Comparison of ENCODE assay signal across 15 cellular contexts in the genomic region with DNA sequence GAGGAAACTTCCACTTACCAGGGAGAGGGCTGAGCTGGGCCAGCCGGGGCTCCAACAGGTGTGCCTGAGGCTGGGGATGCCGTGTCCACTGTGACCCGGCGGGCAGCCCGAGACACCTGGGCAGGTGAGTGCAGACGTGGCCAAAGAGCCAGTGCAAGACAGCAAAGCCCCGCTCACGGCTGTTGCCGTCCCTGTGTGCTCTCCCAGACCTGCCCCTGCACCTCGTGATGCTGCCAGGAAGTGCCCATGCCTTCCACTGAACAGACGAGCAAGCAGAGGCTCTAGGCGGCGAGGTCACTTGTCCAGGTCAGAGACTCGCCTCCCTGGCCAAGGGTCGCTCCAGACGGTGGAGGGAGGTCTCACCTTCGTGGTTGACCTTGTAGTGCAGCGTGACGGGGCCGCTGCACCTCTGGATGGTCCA.
DNase-seq lines count a peak whose midpoint lies in the region; ATAC-seq, FAIRE-seq and TF ChIP-seq lines count a peak whose summit lies in the region.
"Had no signal": no experiment of that assay in that cellular context is flagged by ENCODE, and none has a peak within 500 bp of the region (broad histone marks: within the 10 kb centered on the region; RNA-seq: fewer than 3 reads in every experiment).

No MANE protein-coding gene starts in this region.

- no peak overlapping the region for H3K56ac ChIP-seq in IMR-90 (ENCODE audit: extremely low read depth, insufficient read depth, low read length)

- H2AK9ac ChIP-seq in IMR-90 (replicated peaks; ENCODE audit: low read depth, low read length, poor library complexity), result peak overlapping the region; percentile 65

- H4K8ac ChIP-seq in IMR-90 (ENCODE audit: low read depth in 2 of 2, low read length in 2 of 2), result no peak overlapping the region
- no peak overlapping the region for H4K8ac ChIP-seq in trophoblast cell (ENCODE audit: low read depth, low read length)

- H4K91ac ChIP-seq in IMR-90 (ENCODE audit: insufficient read depth, low read depth, low read length) (no peak overlapping the region), trophoblast cell (ENCODE audit: low read depth, low read length) (no peak overlapping the region)

- H3K4ac ChIP-seq in IMR-90 (ENCODE audit: low read depth, low read length) (no peak overlapping the region), trophoblast cell (ENCODE audit: low read depth, low read length) (no peak overlapping the region)

- POLR2A ChIA-PET in IMR-90 (lab: Charles Lee; ENCODE audit: unreplicated experiment), result no interaction called here

- no peak overlapping the region for H3K18ac ChIP-seq in IMR-90 (ENCODE audit: low read depth, low read length)
- H3K18ac ChIP-seq in trophoblast cell (ENCODE audit: low read length), result no peak overlapping the region

- no peak for ATAC-seq in IMR-90 (ENCODE audit: low read depth)
- ATAC-seq: CD8-positive, alpha-beta T cell had no signal

- H3K4me1 ChIP-seq in IMR-90 (ENCODE audit: control insufficient read depth, insufficient read depth, low read length), result no peaks in the 10 kb centered on the region
- no peaks in the 10 kb centered on the region for H3K4me1 ChIP-seq in kidney (ENCODE audit: control insufficient read depth in 1 of 2, insufficient read depth in 1 of 2, low read depth in 1 of 2, low read length in 2 of 2)
- H3K4me1 ChIP-seq in osteoblast (ENCODE audit: insufficient read depth, low read length), result no peaks in the 10 kb centered on the region
- peaks cover 13 to 18% of the 10 kb centered on the region in 2 experiments for H3K4me1 ChIP-seq in trophoblast cell (ENCODE audit: control insufficient read depth in 1 of 2, insufficient read depth in 2 of 2, low read length in 2 of 2)

- dilution Hi-C loops in IMR-90 (cut with HindIII; ENCODE audit: low sequenced_read_pairs, unreplicated experiment), result no loop called here

- CTCF ChIA-PET in IMR-90 (lab: Yijun Ruan, JAX), result no interaction called here

- 54% methylated on average over 13 of the region's 20 CpGs; no CpG with 5 or more reads in 1 of the 2 experiments for WGBS in IMR-90 (ENCODE audit: extremely low coverage in 2 of 2, insufficient read length in 1 of 2), 2 experiments
- WGBS in trophoblast cell (ENCODE audit: extremely low coverage, insufficient coverage, insufficient read length), result no CpG with 5 or more reads among the region's 20 CpGs

- TF ChIP-seq RAD21 in IMR-90 (IDR thresholded peaks at IDR 0.05; ENCODE audit: low read length), result no peak

- no TSS peak for BruUV-seq in IMR-90 (replicated peaks; lab: Mats Ljungman, UMichigan)

- H2BK120ac ChIP-seq in IMR-90 (ENCODE audit: low read depth, low read length) (no peak overlapping the region), trophoblast cell (ENCODE audit: insufficient read depth, low read length, poor library complexity) (no peak overlapping the region)

- no peak overlapping the region for H2AK5ac ChIP-seq in IMR-90 (ENCODE audit: low read depth, low read length)
- H2AK5ac ChIP-seq in trophoblast cell (ENCODE audit: low read length), result no peak overlapping the region

- no peak for TF ChIP-seq POLR2A in IMR-90 (IDR thresholded peaks at IDR 0.05; ENCODE audit: low read depth, low read length)

- H2AFZ ChIP-seq in IMR-90 (replicated peaks; ENCODE audit: low read length, poor library complexity) (no peak overlapping the region), osteoblast (ENCODE audit: low read length) (no peak overlapping the region), trophoblast cell (ENCODE audit: insufficient read depth, low read length, poor library complexity) (no peak overlapping the region)
- H2AFZ ChIP-seq: GM23248 had no signal

- no peak overlapping the region for H3K23ac ChIP-seq in IMR-90 (ENCODE audit: low read depth, low read length)
- H3K23ac ChIP-seq in trophoblast cell (ENCODE audit: low read length), result no peak overlapping the region

- DNase-seq in D341Med (ENCODE audit: low spot score) (peak; percentile 21), IMR-90 (no peak), kidney (peak; percentile 64), osteoblast (ENCODE audit: insufficient read length, low spot score, missing footprints) (peak; percentile 32), NCI-H146 treated with DMSO at 0.1 percent for 48 hours (lab: John Stamatoyannopoulos, UW; ENCODE audit: unreplicated experiment) (no peak), trophoblast cell (no peak), amniotic stem cell (lab: John Stamatoyannopoulos, UW) (no peak), SKM-1 treated with dmso at 0.1 percent for 144 hours (lab: John Stamatoyannopoulos, UW; ENCODE audit: unreplicated experiment) (no peak)
- DNase-seq: C1 segment of cervical spinal cord; CD8-positive, alpha-beta T cell; COR-L47; DMS53; GF-D8; GM23248 had no signal

- FAIRE-seq in kidney (lab: Jason Lieb, UNC), result no peak
- FAIRE-seq: A204.1 had no signal

- H3K14ac ChIP-seq in IMR-90 (replicated peaks; ENCODE audit: low read depth, low read length), result no peak overlapping the region
- no peak overlapping the region for H3K14ac ChIP-seq in trophoblast cell (ENCODE audit: low read length)

- H3K79me1 ChIP-seq in IMR-90 (ENCODE audit: low read depth in 1 of 2, low read length in 2 of 2), result no peaks in the 10 kb centered on the region
- H3K79me1 ChIP-seq in trophoblast cell (ENCODE audit: low read length), result peaks cover 5% of the 10 kb centered on the region

- no peak overlapping the region for H4K12ac ChIP-seq in trophoblast cell (ENCODE audit: low read depth, low read length)

- no peaks in the 10 kb centered on the region for H3K9me1 ChIP-seq in IMR-90 (ENCODE audit: insufficient read depth, low read length)

- H3K36me3 ChIP-seq in IMR-90 (ENCODE audit: control insufficient read depth, insufficient read depth, low read length) (no peaks in the 10 kb centered on the region), kidney (ENCODE audit: control insufficient read depth in 1 of 2, insufficient read depth in 2 of 2, low read length in 2 of 2) (no peaks in the 10 kb centered on the region), osteoblast (ENCODE audit: insufficient read depth, low read length) (no peaks in the 10 kb centered on the region), trophoblast cell (ENCODE audit: control insufficient read depth in 1 of 2, insufficient read depth in 2 of 2, low read length in 2 of 2) (no peaks in the 10 kb centered on the region)

- H2BK5ac ChIP-seq in IMR-90 (ENCODE audit: low read depth, low read length, poor library complexity, severe bottlenecking), result no peak overlapping the region
- no peak overlapping the region for H2BK5ac ChIP-seq in trophoblast cell (ENCODE audit: low read depth, low read length, poor library complexity)

- H3K9ac ChIP-seq in IMR-90 (ENCODE audit: low read depth, low read length) (no peak overlapping the region), kidney (ENCODE audit: low read length in 2 of 2) (no peak overlapping the region), trophoblast cell (ENCODE audit: low read length) (no peak overlapping the region)
- H3K9ac ChIP-seq: GM23248 had no signal

- no peaks in the 10 kb centered on the region for H3K9me3 ChIP-seq in IMR-90 (ENCODE audit: control insufficient read depth, insufficient read depth, low read length)
- no peaks in the 10 kb centered on the region for H3K9me3 ChIP-seq in kidney (ENCODE audit: control insufficient read depth in 1 of 2, low read length in 2 of 2)
- H3K9me3 ChIP-seq in osteoblast (ENCODE audit: low read depth, low read length), result no peaks in the 10 kb centered on the region
- H3K9me3 ChIP-seq in trophoblast cell (ENCODE audit: insufficient read depth, low read depth, low read length), result peaks cover 3% of the 10 kb centered on the region

- no peak overlapping the region for H2BK15ac ChIP-seq in IMR-90 (ENCODE audit: low read depth, low read length)

- H2BK20ac ChIP-seq in IMR-90 (ENCODE audit: low read depth, low read length), result no peak overlapping the region

- no peak overlapping the region for H3K4me2 ChIP-seq in IMR-90 (ENCODE audit: low read depth, low read length)
- H3K4me2 ChIP-seq in osteoblast (ENCODE audit: insufficient read depth, low read length), result no peak overlapping the region
- H3K4me2 ChIP-seq in trophoblast cell (ENCODE audit: low read length), result no peak overlapping the region

- H3K27ac ChIP-seq in IMR-90 (ENCODE audit: insufficient read depth, low read length) (no peak overlapping the region), kidney (ENCODE audit: low read depth in 2 of 2, low read length in 2 of 2) (no peak overlapping the region), osteoblast (ENCODE audit: low read depth, low read length) (no peak overlapping the region), trophoblast cell (ENCODE audit: low read depth, low read length) (no peak overlapping the region)
- H3K27ac ChIP-seq: GM23248 had no signal

- in situ Hi-C loops in IMR-90 (cut with MboI; ENCODE audit: low sequenced_read_pairs), result no loop called here

- H3K4me3 ChIP-seq in IMR-90 (ENCODE audit: insufficient read depth, low read depth, low read length), result no peak overlapping the region
- no peak overlapping the region for H3K4me3 ChIP-seq in kidney (ENCODE audit: low read length in 2 of 2)
- no peak overlapping the region for H3K4me3 ChIP-seq in osteoblast (ENCODE audit: insufficient read depth, low read length)
- no peak overlapping the region for H3K4me3 ChIP-seq in trophoblast cell (ENCODE audit: low read depth, low read length)
- H3K4me3 ChIP-seq: GM23248 had no signal

- no peaks in the 10 kb centered on the region for H4K20me1 ChIP-seq in IMR-90 (ENCODE audit: insufficient read depth, low read length)
- H4K20me1 ChIP-seq in osteoblast (ENCODE audit: insufficient read depth, low read length), result no peaks in the 10 kb centered on the region

- H3K27me3 ChIP-seq in IMR-90 (ENCODE audit: control insufficient read depth, insufficient read depth, low read length), result peaks cover 18% of the 10 kb centered on the region; the same call in 1 of the 2 replicates
- H3K27me3 ChIP-seq in osteoblast (ENCODE audit: insufficient read depth, low read length), result peaks cover 3% of the 10 kb centered on the region
- no peaks in the 10 kb centered on the region for H3K27me3 ChIP-seq in trophoblast cell (ENCODE audit: insufficient read depth, low read length)

- TF ChIP-seq CTCF in IMR-90 (conservative IDR thresholded peaks at IDR 0.05; ENCODE audit: low read depth, low read length) (no peak), kidney (IDR thresholded peaks at IDR 0.05; ENCODE audit: borderline replicate concordance, extremely low read depth, insufficient read depth) (no peak), osteoblast (IDR thresholded peaks at IDR 0.05; ENCODE audit: extremely low read depth, low read depth, low read length) (no peak)

- intact Hi-C loops in IMR-90 (cut with micrococcal nuclease) (no loop called here), kidney (cut with DNase I) (no loop called here)

- no peak overlapping the region for H2BK12ac ChIP-seq in trophoblast cell (ENCODE audit: low read length)

- no peak overlapping the region for H4K5ac ChIP-seq in IMR-90 (ENCODE audit: low read depth, low read length)

- no peaks in the 10 kb centered on the region for H3K79me2 ChIP-seq in osteoblast (ENCODE audit: insufficient read depth, low read length)
- no peaks in the 10 kb centered on the region for H3K79me2 ChIP-seq in trophoblast cell (ENCODE audit: control insufficient read depth, insufficient read depth, low read length, poor library complexity)

TF ChIP-seq in IMR-90, 13 proteins besides CTCF, POLR2A, EP300 and RAD21:
- no peak for TF ChIP-seq SMC3 (IDR thresholded peaks at IDR 0.05; ENCODE audit: low read depth, low read length)
TF ChIP-seq in IMR-90: peak in this region for 0.

Comparison
In these comparisons a context has a peak if more than half of its experiments do, and no peak if none do; other contexts are left out.
1. DNase-seq: peak in D341Med (single experiment), kidney (single experiment) and osteoblast (single experiment); none in IMR-90 (single experiment), NCI-H146 treated with DMSO at 0.1 percent for 48 hours (single experiment), trophoblast cell (0 of 2), amniotic stem cell (single experiment) and SKM-1 treated with dmso at 0.1 percent for 144 hours (single experiment).